11 cellular contexts compared by ENCODE assay signal in the genomic region with DNA sequence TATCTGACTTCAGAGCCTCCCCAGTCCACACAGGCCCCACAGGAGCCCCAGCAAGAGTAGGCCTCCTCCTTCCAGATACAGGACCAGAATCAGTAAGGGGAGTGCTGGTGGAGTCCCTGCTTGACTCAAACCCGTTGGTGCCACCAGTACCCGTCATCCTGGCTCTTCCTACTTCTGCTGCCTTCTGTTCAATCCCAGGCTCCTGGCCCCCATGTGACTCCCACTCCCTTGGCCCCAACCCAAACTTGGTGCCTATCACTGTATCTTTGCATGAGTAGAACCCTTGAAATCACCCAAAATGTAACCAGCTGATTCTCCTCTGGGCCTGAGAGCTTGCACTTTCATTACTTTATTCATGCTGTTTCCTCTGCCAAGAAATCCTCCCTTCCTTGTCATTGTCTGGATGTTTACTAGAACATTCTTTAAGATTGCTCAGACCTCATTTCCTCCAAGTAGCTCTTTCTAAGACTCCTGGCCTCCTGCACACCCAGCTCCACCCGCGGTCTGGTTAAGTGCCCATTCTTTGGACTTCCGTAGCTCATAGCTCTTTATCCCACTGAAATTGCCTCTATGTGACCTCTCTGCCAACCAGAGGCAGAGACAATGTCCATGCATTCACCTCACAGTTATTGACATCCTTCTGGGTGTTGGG. TPM values are rescaled to one million over a fixed set of nuclear protein-coding genes. Genes with fewer than 3 reads are reported as not detected.
DNase-seq lines count a peak whose midpoint lies in the region; ATAC-seq and TF ChIP-seq lines count a peak whose summit lies in the region.
"Had no signal": no experiment of that assay in that cellular context is flagged by ENCODE, and none has a peak within 500 bp of the region (broad histone marks: within the 10 kb centered on the region; RNA-seq: fewer than 3 reads in every experiment).

No MANE protein-coding gene starts in this region.

- no peaks in the 10 kb centered on the region for H3K36me3 ChIP-seq in adrenal gland (replicated peaks in 1 of 2)
- peaks cover 36% of the 10 kb centered on the region for H3K36me3 ChIP-seq in neutrophil

- intact Hi-C loops in adrenal gland (cut with DNase I): no loop called here

- no peak for TF ChIP-seq CTCF in AG10803 (conservative IDR thresholded peaks at IDR 0.05; ENCODE audit: low read length)
- no peak for TF ChIP-seq CTCF in adrenal gland (IDR thresholded peaks at IDR 0.05)
- TF ChIP-seq CTCF in fibroblast of the aortic adventitia (IDR thresholded peaks at IDR 0.05; ENCODE audit: insufficient read depth, low read length): no peak
- no peak for TF ChIP-seq CTCF in neutrophil (IDR thresholded peaks at IDR 0.05)

- H3K9me3 ChIP-seq in adrenal gland (replicated peaks in 1 of 3) (no peaks in the 10 kb centered on the region), neutrophil (no peaks in the 10 kb centered on the region)

- WGBS in adrenal gland, 4 donors: 65 to 78% (median 74%) methylated on average over 5 of the region's 5 CpGs

- H3K27me3 ChIP-seq in adrenal gland (no peaks in the 10 kb centered on the region), neutrophil (no peaks in the 10 kb centered on the region)

- ATAC-seq in GM21717 (IDR thresholded peaks at IDR 0.05; ENCODE audit: unreplicated experiment): no peak

- TF ChIP-seq POLR2A in adrenal gland (IDR thresholded peaks at IDR 0.05): no peak

- peak; percentile 77 for DNase-seq in AG10803 (ENCODE audit: low read depth)
- DNase-seq in adrenal gland: peak in 3 of 7 donors; percentile 42 to 51 (median 43)
- DNase-seq in fibroblast of the aortic adventitia (ENCODE audit: low read depth): peak; percentile 95
- DNase-seq in activated CD4-positive, CD25-positive, alpha-beta regulatory T cell treated with anti-CD3 and anti-CD28 coated beads, Interleukin-2, amount 50 U/mL, for 72 hours: no peak
- DNase-seq in NCI-H524 (lab: John Stamatoyannopoulos, UW): no peak
- no peak for DNase-seq in putamen (ENCODE audit: low spot score)
- DNase-seq: activated CD4-positive, alpha-beta T cell treated with anti-CD3 and anti-CD28 coated beads for 48 hours; SHP77 had no signal

- H3K4me1 ChIP-seq in adrenal gland (replicated peaks in 1 of 2) (peaks cover 4 to 5% of the 10 kb centered on the region in 2 donors), neutrophil (ENCODE audit: control insufficient read depth in 1 of 2, insufficient read depth in 1 of 2, low read depth in 1 of 2, low read length in 1 of 2) (peaks cover 93 to 94% of the 10 kb centered on the region in 2 experiments)

- H3K4me3 ChIP-seq in AG10803 (ENCODE audit: low read length) (no peak overlapping the region), adrenal gland (no peak overlapping the region), fibroblast of the aortic adventitia (ENCODE audit: low read depth, low read length) (no peak overlapping the region), neutrophil (ENCODE audit: low read depth in 1 of 2, low read length in 1 of 2) (no peak overlapping the region)

- H3K27ac ChIP-seq in adrenal gland (peak overlapping the region in 4 of 5 donors; percentile 16 to 82 (median 62)), neutrophil (peak overlapping the region; percentile 77)
- H3K27ac ChIP-seq: C4-2B had no signal

RNA-seq across cellular contexts. Expression of gene PTAFR, which starts 15.7 kb away (rescaled TPM):
- total RNA-seq in adrenal gland (10 to 100 TPM in 2 of 8 donors, 1 to 10 TPM in 6; 1.9 to 11.7 (median 7.6) TPM), fibroblast of the aortic adventitia (ENCODE audit: low replicate concordance) (under 0.01 and 0.65 TPM in 2 replicates)
- polyA plus RNA-seq in adrenal gland: 1 to 10 TPM; 1.1 to 2.6 (median 1.7) TPM

Comparison
In these comparisons a context has a peak if more than half of its experiments do, and no peak if none do; other contexts are left out.
1. DNase-seq: peak in AG10803 (single experiment) and fibroblast of the aortic adventitia (single experiment); none in activated CD4-positive, CD25-positive, alpha-beta regulatory T cell treated with anti-CD3 and anti-CD28 coated beads, Interleukin-2, amount 50 U/mL, for 72 hours (single experiment), NCI-H524 (0 of 2) and putamen (single experiment).